ENCODE assay signal across 3 cellular contexts in genomic region chr13:58181111-58181510, GRCh38.
"Had no signal": no experiment of that assay in that cellular context is flagged by ENCODE, and none has a peak within 500 bp of the region (broad histone marks: within the 10 kb centered on the region; RNA-seq: fewer than 3 reads in every experiment).

No MANE protein-coding gene starts in this region.

- DNase-seq: GDM1, GF-D8 had no signal

- H3K4me3 ChIP-seq: GM12878 had no signal
